10 cellular contexts compared by ENCODE assay signal in genomic region chr11:12090061-12090572, GRCh38. TPM values are rescaled to one million over a fixed set of nuclear protein-coding genes. Genes with fewer than 3 reads are reported as not detected.
DNase-seq lines count a peak whose midpoint lies in the region; ATAC-seq and TF ChIP-seq lines count a peak whose summit lies in the region.
"Had no signal": no experiment of that assay in that cellular context is flagged by ENCODE, and none has a peak within 500 bp of the region (broad histone marks: within the 10 kb centered on the region; RNA-seq: fewer than 3 reads in every experiment).

No MANE protein-coding gene starts in this region.

- no peaks in the 10 kb centered on the region for H3K36me3 Mint-ChIP-seq in activated CD8-positive, alpha-beta memory T cell treated with anti-CD3 and anti-CD28 coated beads, Interleukin-2, amount 10 ng/mL, durations not matched to agents 7 days and 5 days

- peak overlapping the region; percentile 86 for H3K27ac Mint-ChIP-seq in activated CD8-positive, alpha-beta memory T cell treated with anti-CD3 and anti-CD28 coated beads, Interleukin-2, amount 10 ng/mL, durations not matched to agents 7 days and 5 days

- H2AFZ ChIP-seq in fibroblast of lung (ENCODE audit: low read length) = peak overlapping the region; percentile 4

- intact Hi-C loops in thyroid gland (cut with DNase I) = no loop called here

- no peak for ATAC-seq in activated CD8-positive, alpha-beta memory T cell treated with anti-CD3 and anti-CD28 coated beads, Interleukin-2, amount 10 ng/mL, durations not matched to agents 7 days and 5 days

- peaks cover 60% of the 10 kb centered on the region for H3K4me1 Mint-ChIP-seq in activated CD8-positive, alpha-beta memory T cell treated with anti-CD3 and anti-CD28 coated beads, Interleukin-2, amount 10 ng/mL, durations not matched to agents 7 days and 5 days

- H3K9ac ChIP-seq in fibroblast of lung (ENCODE audit: insufficient read depth, low read length) = no peak overlapping the region

- no peaks in the 10 kb centered on the region for H4K20me1 ChIP-seq in fibroblast of lung (ENCODE audit: control insufficient read depth, extremely low read depth, insufficient read depth, low read length)

- peaks cover 45% of the 10 kb centered on the region for H3K4me1 ChIP-seq in fibroblast of lung (ENCODE audit: control insufficient read depth, extremely low read depth, insufficient read depth, low read length)
- peaks cover 61 to 64% of the 10 kb centered on the region in 2 donors for H3K4me1 ChIP-seq in thyroid gland
- no peaks in the 10 kb centered on the region for H3K4me1 ChIP-seq in HAP-1

- no peaks in the 10 kb centered on the region for H3K9me3 ChIP-seq in fibroblast of lung (ENCODE audit: control insufficient read depth, insufficient read depth, low read depth, low read length)
- H3K9me3 ChIP-seq in thyroid gland = no peaks in the 10 kb centered on the region
- H3K9me3 ChIP-seq in HAP-1 = no peaks in the 10 kb centered on the region

- in situ Hi-C loops in HAP-1 (cut with MboI; ENCODE audit: low sequenced_read_pairs) = no loop called here

- CTCF ChIA-PET in activated CD8-positive, alpha-beta memory T cell treated with anti-CD3 and anti-CD28 coated beads, Interleukin-2, amount 10 ng/mL, durations not matched to agents 7 days and 5 days (lab: Charles Lee) = interaction anchor here (0.6 to 5.9 kb wide), 7 partner anchors 12 to 192 kb away, joined by 3 to 68 read pairs (median 6); no protein-coding TSS in a partner anchor
- CTCF ChIA-PET in RWPE1 (lab: Yijun Ruan, JAX) = interaction anchor here (2.0 kb wide), 1 partner anchor 146 kb away, joined by 6 read pairs; no protein-coding TSS in a partner anchor

- H3K27ac ChIP-seq in RWPE1 (peak overlapping the region; percentile 97), fibroblast of lung (ENCODE audit: insufficient read depth, low read length) (peak overlapping the region; percentile 82), thyroid gland (peak overlapping the region; percentile 25 to 78 (median 65))

- peak overlapping the region; percentile 33 for H3K4me2 ChIP-seq in fibroblast of lung (ENCODE audit: extremely low read depth, insufficient read depth, low read length)

- no peak overlapping the region for H3K4me3 Mint-ChIP-seq in activated CD8-positive, alpha-beta memory T cell treated with anti-CD3 and anti-CD28 coated beads, Interleukin-2, amount 10 ng/mL, durations not matched to agents 7 days and 5 days

- peak; percentile 55 for DNase-seq in activated CD8-positive, alpha-beta memory T cell treated with anti-CD3 and anti-CD28 coated beads, Interleukin-2, amount 10 ng/mL, durations not matched to agents 7 days and 5 days
- DNase-seq in activated CD8-positive, alpha-beta memory T cell treated with anti-CD3 and anti-CD28 coated beads, Interleukin-2, amount 50 U/mL, for 4 hours = no peak
- DNase-seq in RWPE1 (ENCODE audit: low spot score) = peak; percentile 67
- peak; percentile 58 to 80 for DNase-seq in fibroblast of lung (ENCODE audit: low read depth in 2 of 2)
- DNase-seq in thyroid gland = no peak
- DNase-seq in NCI-H187 treated with DMSO at 0.1 percent for 48 hours (lab: John Stamatoyannopoulos, UW) = no peak
- DNase-seq in HAP-1 (ENCODE audit: low spot score in 2 of 2) = no peak
- no peak for DNase-seq in NCI-H1417 treated with DMSO at 0.1 percent for 48 hours (lab: John Stamatoyannopoulos, UW)
- DNase-seq: hippocampal formation; stimulated activated naive CD4-positive, alpha-beta T cell treated with Interleukin-2 at 50 U/mL for 16 hours had no signal

- H3K27me3 Mint-ChIP-seq in activated CD8-positive, alpha-beta memory T cell treated with anti-CD3 and anti-CD28 coated beads, Interleukin-2, amount 10 ng/mL, durations not matched to agents 7 days and 5 days = peaks cover 6% of the 10 kb centered on the region

- TF ChIP-seq CTCF in RWPE1 (conservative IDR thresholded peaks at IDR 0.05; ENCODE audit: low read depth) = no peak
- no peak for TF ChIP-seq CTCF in fibroblast of lung (conservative IDR thresholded peaks at IDR 0.05 in 1 of 2, IDR thresholded peaks at IDR 0.05 in 1 of 2; ENCODE audit: low read depth in 1 of 2, low read length in 2 of 2)
- no peak for TF ChIP-seq CTCF in thyroid gland (IDR thresholded peaks at IDR 0.05)

- H3K9me3 Mint-ChIP-seq in activated CD8-positive, alpha-beta memory T cell treated with anti-CD3 and anti-CD28 coated beads, Interleukin-2, amount 10 ng/mL, durations not matched to agents 7 days and 5 days (ENCODE audit: low read depth) = no peaks in the 10 kb centered on the region

- POLR2A ChIA-PET in RWPE1 (lab: Yijun Ruan, JAX; ENCODE audit: low non-redundant PET) = interaction anchor here (1.0 kb wide), 1 partner anchor 19 kb away, joined by 3 read pairs; no protein-coding TSS in a partner anchor

- H3K27me3 ChIP-seq in fibroblast of lung (ENCODE audit: control insufficient read depth, insufficient read depth, low read length) = no peaks in the 10 kb centered on the region
- no peaks in the 10 kb centered on the region for H3K27me3 ChIP-seq in thyroid gland
- H3K27me3 ChIP-seq in HAP-1 (ENCODE audit: low read depth) = no peaks in the 10 kb centered on the region

- no peaks in the 10 kb centered on the region for H3K36me3 ChIP-seq in fibroblast of lung (ENCODE audit: control insufficient read depth, insufficient read depth, low read length)
- H3K36me3 ChIP-seq in thyroid gland = no peaks in the 10 kb centered on the region
- no peaks in the 10 kb centered on the region for H3K36me3 ChIP-seq in HAP-1 (replicated peaks)

- WGBS in thyroid gland, 2 donors = 74 to 75% methylated on average over 4 of the region's 4 CpGs

- no peak for TF ChIP-seq POLR2A in thyroid gland (IDR thresholded peaks at IDR 0.05)

- no peaks in the 10 kb centered on the region for H3K79me2 ChIP-seq in fibroblast of lung (ENCODE audit: control insufficient read depth, insufficient read depth, low read length)

- H3K4me3 ChIP-seq in fibroblast of lung (replicated peaks in 1 of 4; ENCODE audit: control extremely low read depth in 1 of 4, insufficient read depth in 1 of 4, low read depth in 3 of 4, low read length in 4 of 4) = no peak overlapping the region
- no peak overlapping the region for H3K4me3 ChIP-seq in thyroid gland (replicated peaks in 1 of 3)
- no peak overlapping the region for H3K4me3 ChIP-seq in HAP-1

RNA-seq across cellular contexts. Expression of gene MICAL2, which starts 20.3 kb away (rescaled TPM):
- 100 to 1,000 TPM; 120 to 168 TPM for total RNA-seq in activated CD8-positive, alpha-beta memory T cell treated with anti-CD3 and anti-CD28 coated beads, Interleukin-2, amount 10 ng/mL, durations not matched to agents 7 days and 5 days
- total RNA-seq in fibroblast of lung = 88.6 and 275 TPM in 2 replicates
- polyA plus RNA-seq in fibroblast of lung = 78.5 and 120 TPM in 2 replicates
- 125 and 167 TPM in 2 replicates for polyA plus RNA-seq in fibroblast of lung (2012)
- 234 and 390 TPM in 2 replicates for polyA minus RNA-seq in fibroblast of lung (ENCODE audit: low replicate concordance)
- 10 to 100 TPM; 27.4 to 63.6 (median 51.9) TPM for total RNA-seq in thyroid gland

Comparison
In these comparisons a context has a peak if more than half of its experiments do, and no peak if none do; other contexts are left out.
1. DNase-seq: peak in activated CD8-positive, alpha-beta memory T cell treated with anti-CD3 and anti-CD28 coated beads, Interleukin-2, amount 10 ng/mL, durations not matched to agents 7 days and 5 days (single experiment), RWPE1 (single experiment) and fibroblast of lung (2 of 2); none in activated CD8-positive, alpha-beta memory T cell treated with anti-CD3 and anti-CD28 coated beads, Interleukin-2, amount 50 U/mL, for 4 hours (single experiment), thyroid gland (0 of 2), NCI-H187 treated with DMSO at 0.1 percent for 48 hours (single experiment), HAP-1 (0 of 2) and NCI-H1417 treated with DMSO at 0.1 percent for 48 hours (single experiment).
2. Peak in every context shown above with its lines, with median percentiles within 50 percentile points of each other: H3K27ac ChIP-seq.